ENCODE assay signal across 8 cellular contexts in the genomic region with DNA sequence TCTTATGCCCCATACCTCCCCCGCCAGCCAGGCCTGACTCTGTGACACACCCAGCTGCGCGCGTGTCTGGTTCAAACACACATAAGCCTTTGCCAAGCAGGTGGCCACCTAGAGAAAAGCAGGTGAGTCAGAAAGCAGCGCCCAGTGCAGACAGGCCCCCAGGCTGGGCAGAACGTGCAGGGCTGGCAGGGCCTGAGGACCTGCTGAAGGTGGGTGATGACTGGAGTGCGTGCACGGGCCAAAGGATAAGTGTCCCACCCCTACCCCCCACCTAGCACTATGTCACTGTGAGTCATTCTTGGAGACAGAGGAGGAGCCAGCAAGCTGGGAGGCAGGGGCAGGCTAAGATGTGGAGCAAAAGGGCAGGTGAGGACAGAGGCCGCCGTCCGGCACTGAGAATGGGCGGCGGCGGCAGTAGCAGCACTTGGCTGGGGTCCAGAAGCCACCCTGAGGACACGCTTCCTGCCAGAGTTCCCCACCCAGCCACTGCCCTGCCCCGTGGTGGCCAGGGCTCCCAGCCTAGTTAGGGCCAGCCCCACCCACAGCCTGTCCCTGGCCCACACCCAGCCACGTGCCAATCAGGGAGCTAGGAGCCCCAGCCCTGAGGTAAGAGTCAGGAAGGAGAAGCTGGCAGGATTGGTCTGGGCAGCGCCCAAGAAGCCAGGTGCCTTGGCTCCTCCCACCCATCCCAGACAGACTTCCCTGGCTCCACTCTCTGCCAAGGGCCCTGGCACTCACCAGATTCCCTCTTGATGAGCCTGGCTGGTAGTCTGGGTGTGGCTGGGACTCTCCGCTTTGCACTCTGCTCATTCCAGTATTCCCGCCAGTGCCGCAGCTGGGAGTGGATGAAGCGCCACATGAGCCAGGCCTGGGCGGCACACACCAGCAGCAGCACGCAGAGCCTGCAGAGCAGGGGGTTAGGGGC.
DNase-seq lines count a peak whose midpoint lies in the region; ATAC-seq and TF ChIP-seq lines count a peak whose summit lies in the region.

No MANE protein-coding gene starts in this region.

- H3K79me2 ChIP-seq in ACC112 (ENCODE audit: control insufficient read depth, insufficient read depth, low read length, unreplicated experiment): peaks cover 32% of the 10 kb centered on the region

- no peak overlapping the region for H2AFZ ChIP-seq in ACC112 (ENCODE audit: low read length, unreplicated experiment)

- peak; percentile 1; the same call in 1 of the 2 replicates for TF ChIP-seq RAD21 in Ishikawa (IDR thresholded peaks at IDR 0.05; ENCODE audit: low read depth)

- peak; percentile 78 for ATAC-seq in SK-N-SH treated with all-trans-retinoic acid at 6 μM for 48 hours
- peak; percentile 86 for ATAC-seq in Right ventricle myocardium superior (ENCODE audit: poor library complexity)

- H3K4me1 ChIP-seq in ACC112 (ENCODE audit: control insufficient read depth, insufficient read depth, low read length, unreplicated experiment): peaks cover 71% of the 10 kb centered on the region
- H3K4me1 ChIP-seq in sigmoid colon: peaks cover 0 to 57% (median 36%) of the 10 kb centered on the region in 4 donors

- TF ChIP-seq EP300 in Ishikawa (IDR thresholded peaks at IDR 0.05; ENCODE audit: borderline replicate concordance) (peak; percentile 89), sigmoid colon (IDR thresholded peaks at IDR 0.05) (no peak)

- H3K27ac ChIP-seq in ACC112 (ENCODE audit: low read depth, low read length) (peak overlapping the region; percentile 89), sigmoid colon (peak overlapping the region; percentile 56 to 72 (median 68))

- TF ChIP-seq CTCF in sigmoid colon (IDR thresholded peaks at IDR 0.05) (no peak), GM20000 (IDR thresholded peaks at IDR 0.05; ENCODE audit: extremely low read depth, missing control alignments) (no peak)

- H3K4me3 ChIP-seq in ACC112 (ENCODE audit: low read depth, low read length) (no peak overlapping the region), sigmoid colon (no peak overlapping the region)

- H3K36me3 ChIP-seq in ACC112 (ENCODE audit: insufficient read depth, low read length) (peaks cover 76% of the 10 kb centered on the region), sigmoid colon (peaks cover 3 to 46% (median 23%) of the 10 kb centered on the region in 4 donors)

- DNase-seq in Right ventricle myocardium superior: peak; percentile 94
- peak; percentile 83 for DNase-seq in sigmoid colon
- no peak for DNase-seq in activated T-cell treated with anti-CD3 and anti-CD28 coated beads, Interleukin-2, amount 50 U/mL, for 48 hours
- DNase-seq in T-helper 1 cell: no peak
- no peak for DNase-seq in GM20000 (ENCODE audit: low spot score)

- intact Hi-C loops in Right ventricle myocardium superior (cut with DNase I): loop anchor here (5.0 to 10.0 kb wide), 3 partner anchors 73 to 161 kb away; a partner anchor contains a TSS
- intact Hi-C loops in sigmoid colon (cut with DNase I): loop anchor here (5.0 kb wide), 1 partner anchor 93 kb away; no protein-coding TSS in a partner anchor

- no peaks in the 10 kb centered on the region for H3K9me3 ChIP-seq in sigmoid colon

- no peak for TF ChIP-seq POLR2A in sigmoid colon (IDR thresholded peaks at IDR 0.05)

- no peaks in the 10 kb centered on the region for H3K27me3 ChIP-seq in ACC112 (ENCODE audit: insufficient read depth, low read length)
- no peaks in the 10 kb centered on the region for H3K27me3 ChIP-seq in sigmoid colon

- WGBS in sigmoid colon, 2 donors: 16 to 58% methylated on average over 24 of the region's 24 CpGs

TF ChIP-seq in Ishikawa, 13 proteins besides CTCF, POLR2A, EP300 and RAD21 (continues in another document):
- 0 out of 2 replicates have a peak, but pooled peaks have one; percentile 3 for TF ChIP-seq TAF1 (IDR thresholded peaks at IDR 0.05; ENCODE audit: low read depth)
- TF ChIP-seq, protein P1, sequence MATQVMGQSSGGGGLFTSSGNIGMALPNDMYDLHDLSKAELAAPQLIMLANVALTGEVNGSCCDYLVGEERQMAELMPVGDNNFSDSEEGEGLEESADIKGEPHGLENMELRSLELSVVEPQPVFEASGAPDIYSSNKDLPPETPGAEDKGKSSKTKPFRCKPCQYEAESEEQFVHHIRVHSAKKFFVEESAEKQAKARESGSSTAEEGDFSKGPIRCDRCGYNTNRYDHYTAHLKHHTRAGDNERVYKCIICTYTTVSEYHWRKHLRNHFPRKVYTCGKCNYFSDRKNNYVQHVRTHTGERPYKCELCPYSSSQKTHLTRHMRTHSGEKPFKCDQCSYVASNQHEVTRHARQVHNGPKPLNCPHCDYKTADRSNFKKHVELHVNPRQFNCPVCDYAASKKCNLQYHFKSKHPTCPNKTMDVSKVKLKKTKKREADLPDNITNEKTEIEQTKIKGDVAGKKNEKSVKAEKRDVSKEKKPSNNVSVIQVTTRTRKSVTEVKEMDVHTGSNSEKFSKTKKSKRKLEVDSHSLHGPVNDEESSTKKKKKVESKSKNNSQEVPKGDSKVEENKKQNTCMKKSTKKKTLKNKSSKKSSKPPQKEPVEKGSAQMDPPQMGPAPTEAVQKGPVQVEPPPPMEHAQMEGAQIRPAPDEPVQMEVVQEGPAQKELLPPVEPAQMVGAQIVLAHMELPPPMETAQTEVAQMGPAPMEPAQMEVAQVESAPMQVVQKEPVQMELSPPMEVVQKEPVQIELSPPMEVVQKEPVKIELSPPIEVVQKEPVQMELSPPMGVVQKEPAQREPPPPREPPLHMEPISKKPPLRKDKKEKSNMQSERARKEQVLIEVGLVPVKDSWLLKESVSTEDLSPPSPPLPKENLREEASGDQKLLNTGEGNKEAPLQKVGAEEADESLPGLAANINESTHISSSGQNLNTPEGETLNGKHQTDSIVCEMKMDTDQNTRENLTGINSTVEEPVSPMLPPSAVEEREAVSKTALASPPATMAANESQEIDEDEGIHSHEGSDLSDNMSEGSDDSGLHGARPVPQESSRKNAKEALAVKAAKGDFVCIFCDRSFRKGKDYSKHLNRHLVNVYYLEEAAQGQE (IDR thresholded peaks at IDR 0.05; ENCODE audit: low read depth): no peak
- TF ChIP-seq TCF12 (IDR thresholded peaks at IDR 0.05; ENCODE audit: low read depth): peak; percentile 96
- no peak; the same call in none of the 2 replicates for TF ChIP-seq EGR1 (IDR thresholded peaks at IDR 0.05)
- TF ChIP-seq, protein P2, sequence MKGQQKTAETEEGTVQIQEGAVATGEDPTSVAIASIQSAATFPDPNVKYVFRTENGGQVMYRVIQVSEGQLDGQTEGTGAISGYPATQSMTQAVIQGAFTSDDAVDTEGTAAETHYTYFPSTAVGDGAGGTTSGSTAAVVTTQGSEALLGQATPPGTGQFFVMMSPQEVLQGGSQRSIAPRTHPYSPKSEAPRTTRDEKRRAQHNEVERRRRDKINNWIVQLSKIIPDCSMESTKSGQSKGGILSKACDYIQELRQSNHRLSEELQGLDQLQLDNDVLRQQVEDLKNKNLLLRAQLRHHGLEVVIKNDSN (IDR thresholded peaks at IDR 0.05): peak; percentile 72
- TF ChIP-seq ZBTB7A (IDR thresholded peaks at IDR 0.05; ENCODE audit: low read depth): no peak
- peak; percentile 40 for TF ChIP-seq TEAD4 (IDR thresholded peaks at IDR 0.05)
- TF ChIP-seq FOXM1 (IDR thresholded peaks at IDR 0.05; ENCODE audit: borderline replicate concordance, low read depth): peak; percentile 67; the same call in 1 of the 2 replicates

TF ChIP-seq in SK-N-SH treated with all-trans-retinoic acid at 6 μM for 48 hours, 23 proteins besides CTCF, POLR2A, EP300 and RAD21:
- TF ChIP-seq TCF4 (CRISPR knock-in tag; IDR thresholded peaks at IDR 0.05; ENCODE audit: borderline replicate concordance): no peak
- TF ChIP-seq BACH2 (CRISPR knock-in tag; IDR thresholded peaks at IDR 0.05; ENCODE audit: borderline replicate concordance): no peak
- TF ChIP-seq ZFP30 (CRISPR knock-in tag; IDR thresholded peaks at IDR 0.05): no peak
- TF ChIP-seq TOX (CRISPR knock-in tag; IDR thresholded peaks at IDR 0.05; ENCODE audit: borderline replicate concordance): no peak
- TF ChIP-seq, protein P3, sequence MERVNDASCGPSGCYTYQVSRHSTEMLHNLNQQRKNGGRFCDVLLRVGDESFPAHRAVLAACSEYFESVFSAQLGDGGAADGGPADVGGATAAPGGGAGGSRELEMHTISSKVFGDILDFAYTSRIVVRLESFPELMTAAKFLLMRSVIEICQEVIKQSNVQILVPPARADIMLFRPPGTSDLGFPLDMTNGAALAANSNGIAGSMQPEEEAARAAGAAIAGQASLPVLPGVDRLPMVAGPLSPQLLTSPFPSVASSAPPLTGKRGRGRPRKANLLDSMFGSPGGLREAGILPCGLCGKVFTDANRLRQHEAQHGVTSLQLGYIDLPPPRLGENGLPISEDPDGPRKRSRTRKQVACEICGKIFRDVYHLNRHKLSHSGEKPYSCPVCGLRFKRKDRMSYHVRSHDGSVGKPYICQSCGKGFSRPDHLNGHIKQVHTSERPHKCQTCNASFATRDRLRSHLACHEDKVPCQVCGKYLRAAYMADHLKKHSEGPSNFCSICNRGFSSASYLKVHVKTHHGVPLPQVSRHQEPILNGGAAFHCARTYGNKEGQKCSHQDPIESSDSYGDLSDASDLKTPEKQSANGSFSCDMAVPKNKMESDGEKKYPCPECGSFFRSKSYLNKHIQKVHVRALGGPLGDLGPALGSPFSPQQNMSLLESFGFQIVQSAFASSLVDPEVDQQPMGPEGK (CRISPR knock-in tag; IDR thresholded peaks at IDR 0.05; ENCODE audit: borderline replicate concordance): peak; percentile 27; the same call in 1 of the 2 replicates

Comparison
In these comparisons a context has a peak if more than half of its experiments do, and no peak if none do; other contexts are left out.
1. DNase-seq: peak in Right ventricle myocardium superior (single experiment) and sigmoid colon (single experiment); none in activated T-cell treated with anti-CD3 and anti-CD28 coated beads, Interleukin-2, amount 50 U/mL, for 48 hours (0 of 2), T-helper 1 cell (0 of 5) and GM20000 (single experiment).